23 cellular contexts compared by ENCODE assay signal in the genomic region with DNA sequence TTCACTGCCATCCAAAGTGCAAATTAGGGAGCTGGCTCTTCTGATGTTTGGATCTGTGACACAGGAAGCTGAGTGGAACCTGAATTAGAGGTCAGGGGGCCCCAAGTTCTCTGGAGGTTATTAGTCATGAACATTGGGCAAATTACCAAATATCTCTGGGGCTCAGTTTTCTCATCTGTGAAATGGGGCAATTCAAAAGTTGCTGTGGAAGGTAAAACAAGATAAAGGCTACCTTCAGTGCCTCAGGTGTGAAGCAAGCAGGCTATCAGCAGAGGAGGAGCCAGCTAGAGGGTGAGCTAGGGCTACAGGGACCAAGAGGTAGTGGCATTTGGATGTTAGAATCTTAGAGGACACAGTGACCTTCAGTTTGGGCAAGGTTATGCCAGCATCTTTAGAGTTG.
DNase-seq lines count a peak whose midpoint lies in the region; ATAC-seq, FAIRE-seq and TF ChIP-seq lines count a peak whose summit lies in the region.
"Had no signal": no experiment of that assay in that cellular context is flagged by ENCODE, and none has a peak within 500 bp of the region (broad histone marks: within the 10 kb centered on the region; RNA-seq: fewer than 3 reads in every experiment).

No MANE protein-coding gene starts in this region.

- peaks cover 10% of the 10 kb centered on the region for H3K36me3 Mint-ChIP-seq in endothelial cell (ENCODE audit: low read depth, unreplicated experiment)
- H3K36me3 Mint-ChIP-seq: CD4-positive, CD25-positive, alpha-beta regulatory T cell; CD8-positive, alpha-beta T cell had no signal

- no peaks in the 10 kb centered on the region for H3K27me3 ChIP-seq in pancreas
- H3K27me3 ChIP-seq: BLaER1 had no signal

- H3K36me3 ChIP-seq in pancreas = no peaks in the 10 kb centered on the region
- H3K36me3 ChIP-seq: BLaER1 had no signal

- H3K27ac ChIP-seq in pancreas = no peak overlapping the region
- H3K27ac ChIP-seq: A549, BLaER1, C4-2B, GM23248 had no signal

- H3K27me3 Mint-ChIP-seq in endothelial cell (ENCODE audit: unreplicated experiment) = no peaks in the 10 kb centered on the region

- H3K4me3 Mint-ChIP-seq in endothelial cell (ENCODE audit: unreplicated experiment) = peak overlapping the region; percentile 3
- H3K4me3 Mint-ChIP-seq: B cell; CD8-positive, alpha-beta T cell had no signal

- FAIRE-seq in HTR-8/SVneo (lab: Jason Lieb, UNC) = peak; percentile 54
- FAIRE-seq in pancreas (lab: Jason Lieb, UNC) = no peak
- FAIRE-seq: A549, G401.6, GM12892, GM19239, H1 had no signal

- DNase-seq in HTR-8/SVneo (ENCODE audit: insufficient read length, low spot score) (no peak), endothelial cell (ENCODE audit: low spot score) (no peak), islet precursor cell (peak; percentile 12), HPDE6-E6E7 (ENCODE audit: extremely low spot score) (no peak), pancreas (no peak)
- DNase-seq: 8988T; Caco-2; CD4-positive, CD25-positive, alpha-beta regulatory T cell; CD8-positive, alpha-beta T cell; DMS153; DND-41; H7; HCEC 1CT had no signal

- no peak overlapping the region for H3K4me3 ChIP-seq in pancreas
- H3K4me3 ChIP-seq: A549, BLaER1, GM23248 had no signal

- intact Hi-C loops in pancreas (cut with DNase I) = no loop called here

- TF ChIP-seq CTCF in endothelial cell (IDR thresholded peaks at IDR 0.05; ENCODE audit: unreplicated experiment) (no peak), pancreas (IDR thresholded peaks at IDR 0.05) (no peak)

- H3K4me1 ChIP-seq in pancreas = no peaks in the 10 kb centered on the region
- H3K4me1 ChIP-seq: A549, Caco-2 had no signal

- H3K27ac Mint-ChIP-seq in endothelial cell (ENCODE audit: unreplicated experiment) = no peak overlapping the region
- H3K27ac Mint-ChIP-seq: B cell; CD4-positive, CD25-positive, alpha-beta regulatory T cell; CD8-positive, alpha-beta T cell had no signal

- H3K9me3 Mint-ChIP-seq in endothelial cell (ENCODE audit: unreplicated experiment) = no peaks in the 10 kb centered on the region
- H3K9me3 Mint-ChIP-seq: CD8-positive, alpha-beta T cell had no signal

- H3K9me3 ChIP-seq in pancreas = no peaks in the 10 kb centered on the region
- H3K9me3 ChIP-seq: BLaER1, Caco-2 had no signal

- ATAC-seq in GM18909 (IDR thresholded peaks at IDR 0.05; ENCODE audit: poor library complexity, unreplicated experiment) (no peak), pancreas (no peak)
- ATAC-seq: CD8-positive, alpha-beta T cell had no signal

- no peaks in the 10 kb centered on the region for H3K4me1 Mint-ChIP-seq in endothelial cell (ENCODE audit: unreplicated experiment)
- H3K4me1 Mint-ChIP-seq: B cell; CD4-positive, CD25-positive, alpha-beta regulatory T cell had no signal
